ENCODE assay signal across 31 cellular contexts in genomic region chr9:20186823-20187222, GRCh38.
"Had no signal": no experiment of that assay in that cellular context is flagged by ENCODE, and none has a peak within 500 bp of the region (broad histone marks: within the 10 kb centered on the region; RNA-seq: fewer than 3 reads in every experiment).

No MANE protein-coding gene starts in this region.

- DNase-seq: natural killer cell; occipital lobe; ovary; posterior cingulate gyrus; psoas muscle; right cardiac atrium; spleen; stimulated activated CD4-positive, alpha-beta T cell treated with anti-CD3 and anti-CD28 coated beads, Interleukin-12 subunit alpha, Interleukin-12 subunit beta, amount 100 ng/mL, for 4 hours; stimulated activated CD4-positive, alpha-beta T cell treated with anti-CD3 and anti-CD28 coated beads, Interleukin-1b, Interleukin-23, amount 100 ng/mL, for 48 hours; stimulated activated CD4-positive, alpha-beta T cell treated with anti-CD3 and anti-CD28 coated beads, Interleukin-4, amount 100 ng/mL, for 1 hour; stimulated activated CD4-positive, alpha-beta T cell treated with anti-CD3 and anti-CD28 coated beads, Interleukin-4, amount 100 ng/mL, for 4 hours; stimulated activated CD8-positive, alpha-beta memory T cell treated with anti-CD3 and anti-CD28 coated beads, Interleukin-4, amount 100 ng/mL, for 48 hours; stimulated activated naive CD4-positive, alpha-beta T cell; stimulated activated naive CD8-positive, alpha-beta T cell treated with anti-CD3 and anti-CD28 coated beads, Interleukin-15, amount 100 ng/mL, for 72 hours; stimulated activated naive CD8-positive, alpha-beta T cell treated with anti-CD3 and anti-CD28 coated beads, Interleukin-15, Interleukin-2, amounts not matched to agents 100 U/mL and 50 U/mL, for 24 hours; substantia nigra; thyroid gland; trophoblast cell; upper lobe of left lung had no signal

- FAIRE-seq: urothelium cell line had no signal

- H3K36me3 Mint-ChIP-seq: natural killer cell; neural progenitor cell; stimulated activated memory B cell treated with anti-CD40 and anti-IgM and Interleukin-4, amounts not matched to agents 10 μg/mL and 1 μg/mL and 100 μg/mL, for 72 hours had no signal

- H3K27ac Mint-ChIP-seq: natural killer cell; nephron; neural progenitor cell; progenitor cell of endocrine pancreas; stimulated activated memory B cell treated with anti-CD40 and anti-IgM and Interleukin-4, amounts not matched to agents 10 μg/mL and 1 μg/mL and 100 μg/mL, for 72 hours; stimulated activated naive CD8-positive, alpha-beta T cell treated with anti-CD3 and anti-CD28 coated beads, Interleukin-15, amount 100 ng/mL, for 72 hours had no signal

- H3K4me2 ChIP-seq: neural progenitor cell, smooth muscle cell had no signal

- H3K9me3 ChIP-seq: ovary, psoas muscle, thoracic aorta, thyroid gland, tibial nerve, upper lobe of left lung, vagina had no signal

- H3K4me1 ChIP-seq: parathyroid adenoma, psoas muscle, thyroid gland, tibial nerve, upper lobe of left lung, vagina had no signal

- H3K27me3 ChIP-seq: neural progenitor cell, ovary, spleen, thyroid gland, tibial nerve, upper lobe of left lung, vagina had no signal

- H3K4me3 ChIP-seq: neural progenitor cell, ovary, psoas muscle, skin epidermis, smooth muscle cell, spleen, thoracic aorta, thyroid gland, tibial nerve, upper lobe of left lung, vagina had no signal

- H3K27me3 Mint-ChIP-seq: progenitor cell of endocrine pancreas; stimulated activated memory B cell treated with anti-CD40 and anti-IgM and Interleukin-4, amounts not matched to agents 10 μg/mL and 1 μg/mL and 100 μg/mL, for 72 hours; stimulated activated naive CD8-positive, alpha-beta T cell treated with anti-CD3 and anti-CD28 coated beads, Interleukin-15, amount 100 ng/mL, for 72 hours had no signal

- H2AFZ ChIP-seq: neural progenitor cell, parathyroid adenoma had no signal

- H3K27ac ChIP-seq: neural progenitor cell, ovary, parathyroid adenoma, psoas muscle, skin epidermis, spleen, thoracic aorta, thyroid gland, tibial nerve, upper lobe of left lung, vagina had no signal

- ATAC-seq: natural killer cell; psoas muscle; right cardiac atrium; sciatic nerve; stimulated activated memory B cell treated with anti-CD40 and anti-IgM and Interleukin-4, amounts not matched to agents 10 μg/mL and 1 μg/mL and 100 μg/mL, for 72 hours; stimulated activated naive CD8-positive, alpha-beta T cell treated with anti-CD3 and anti-CD28 coated beads, Interleukin-15, amount 100 ng/mL, for 72 hours; stimulated activated naive CD8-positive, alpha-beta T cell treated with anti-CD3 and anti-CD28 coated beads, Interleukin-15, Interleukin-2, amounts not matched to agents 100 U/mL and 50 U/mL, for 24 hours had no signal

- H3K36me3 ChIP-seq: neural progenitor cell, ovary, spleen, thoracic aorta, thyroid gland, tibial nerve, upper lobe of left lung, vagina had no signal

- H3K4me1 Mint-ChIP-seq: natural killer cell; stimulated activated memory B cell treated with anti-CD40 and anti-IgM and Interleukin-4, amounts not matched to agents 10 μg/mL and 1 μg/mL and 100 μg/mL, for 72 hours; stimulated activated naive CD8-positive, alpha-beta T cell treated with anti-CD3 and anti-CD28 coated beads, Interleukin-15, amount 100 ng/mL, for 72 hours had no signal

- H3K4me3 Mint-ChIP-seq: natural killer cell; nephron; neural progenitor cell; stimulated activated memory B cell treated with anti-CD40 and anti-IgM and Interleukin-4, amounts not matched to agents 10 μg/mL and 1 μg/mL and 100 μg/mL, for 72 hours; stimulated activated naive CD8-positive, alpha-beta T cell treated with anti-CD3 and anti-CD28 coated beads, Interleukin-15, amount 100 ng/mL, for 72 hours had no signal

- H3K79me2 ChIP-seq: parathyroid adenoma had no signal

- H3K9ac ChIP-seq: neural progenitor cell, parathyroid adenoma had no signal
